Comparison of ENCODE assay signal across 35 cellular contexts in the genomic region with DNA sequence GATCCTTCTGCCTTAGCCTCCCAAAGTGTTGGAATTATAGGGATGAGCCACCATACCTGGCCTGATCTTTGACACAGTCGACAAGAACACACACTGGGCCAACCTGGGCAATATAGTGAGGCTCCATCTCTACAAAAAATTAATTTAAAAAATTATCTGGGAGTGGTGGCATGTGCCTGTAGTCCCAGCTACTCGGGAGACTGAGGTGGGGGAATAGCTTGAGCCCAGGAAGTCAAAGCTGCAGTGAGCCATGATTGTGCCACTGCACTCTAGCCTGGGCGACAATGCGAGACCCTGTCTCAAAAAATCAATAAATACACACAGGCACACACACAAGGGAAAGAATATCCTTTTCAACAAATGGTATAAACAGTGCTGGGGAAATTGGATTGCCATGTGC. TPM values are rescaled to one million over a fixed set of nuclear protein-coding genes. Genes with fewer than 3 reads are reported as not detected.
"Had no signal": no experiment of that assay in that cellular context is flagged by ENCODE, and none has a peak within 500 bp of the region (broad histone marks: within the 10 kb centered on the region; RNA-seq: fewer than 3 reads in every experiment).

No MANE protein-coding gene starts in this region.

- H3K36me3 ChIP-seq: MG63 had no signal

- DNase-seq: Kasumi-1, MG63, MM.1S, MV-4-11, NCI-H1048, NCI-H1092, NCI-H1092 treated with DMSO at 0.1 percent for 48 hours, NCI-H1105, NCI-H1417, NCI-H1417 treated with DMSO at 0.1 percent for 48 hours, NCI-H1436, NCI-H1436 treated with DMSO at 0.1 percent for 48 hours, NCI-H146, NCI-H1694, NCI-H1694 treated with DMSO at 0.1 percent for 48 hours, NCI-H187, NCI-H187 treated with DMSO at 0.1 percent for 48 hours, NCI-H1930, NCI-H2029, NCI-H2029 treated with DMSO at 0.1 percent for 48 hours, NCI-H2081, NCI-H2081 treated with DMSO at 0.1 percent for 48 hours, NCI-H2107, NCI-H2171, NCI-H2171 treated with DMSO at 0.1 percent for 48 hours, NCI-H2227 treated with DMSO at 0.1 percent for 48 hours, NCI-H226, NCI-H345, NCI-H446, NCI-H446 treated with DMSO at 0.1 percent for 48 hours, NCI-H510A, NCI-H510A treated with DMSO at 0.1 percent for 48 hours, NCI-H524, NCI-H524 treated with DMSO at 0.1 percent for 48 hours had no signal

- H3K4me3 ChIP-seq: MG63 had no signal

RNA-seq across cellular contexts. Expression of gene AGAP2, which starts 50.7 kb away (rescaled TPM):
- total RNA-seq: NCI-H460 had no signal
